ENCODE assay signal across 8 cellular contexts in genomic region chr20:48921168-48921882, GRCh38. TPM values are rescaled to one million over a fixed set of nuclear protein-coding genes. Genes with fewer than 3 reads are reported as not detected.
A peak's percentile ranks its signal among the peaks of the same experiment; 100 is the strongest.
DNase-seq lines count a peak whose midpoint lies in the region; ATAC-seq, FAIRE-seq and TF ChIP-seq lines count a peak whose summit lies in the region.

ARFGEF2 (plus strand) TSS chr20:48921711; CDS start chr20:48921890, 179 bp downstream.

- H3K9me3 ChIP-seq in right atrium auricular region: no peaks in the 10 kb centered on the region

- ATAC-seq in HG02885 (IDR thresholded peaks at IDR 0.05; ENCODE audit: poor library complexity, unreplicated experiment): peak; percentile 86

- H3K4me1 ChIP-seq in right atrium auricular region: peaks cover 0 to 27% of the 10 kb centered on the region in 2 donors

- peak within 1 kb of the TSS; percentile 94 to 96 for H3K27ac ChIP-seq in right atrium auricular region

- TF ChIP-seq CTCF in right atrium auricular region (IDR thresholded peaks at IDR 0.05): no peak

- intact Hi-C loops in T-helper 2 cell treated with Interferon-gamma antibody and Interleukin-4, amounts not matched to agents 100 ng/mL and 5 ng/mL, for 36 hours (cut with micrococcal nuclease): loop anchor here (1.0 to 5.0 kb wide), 4 partner anchors 99 to 161 kb away; partner anchors contain the start of gene CSE1L

- peak; percentile 100 for FAIRE-seq in urothelium cell line (lab: Jason Lieb, UNC)

- TF ChIP-seq POLR2A in GM15510 (IDR thresholded peaks at IDR 0.05; ENCODE audit: borderline replicate concordance, extremely low read depth, insufficient read length): peak; percentile 88

- H3K4me3 ChIP-seq in right atrium auricular region: peak within 1 kb of the TSS; percentile 82 to 94

- H3K27me3 ChIP-seq in right atrium auricular region: no peaks in the 10 kb centered on the region

- H3K36me3 ChIP-seq in right atrium auricular region: no peaks in the 10 kb centered on the region

- DNase-seq in NCI-H187 (lab: John Stamatoyannopoulos, UW): peak; percentile 72 to 82
- DNase-seq in anterior cingulate cortex (lab: John Stamatoyannopoulos, UW): peak; percentile 47 to 95 (median 88)
- DNase-seq in right atrium auricular region (ENCODE audit: low spot score): peak; percentile 92
- DNase-seq in pulmonary artery endothelial cell (ENCODE audit: low read depth, low spot score): peak; percentile 67
- peak; percentile 100 for DNase-seq in urothelium cell line (ENCODE audit: low spot score)

RNA-seq across cellular contexts. Expression of gene ARFGEF2, which starts in this region (rescaled TPM):
- 25.1 and 26.6 TPM in 2 replicates for total RNA-seq in T-helper 2 cell treated with Interferon-gamma antibody and Interleukin-4, amounts not matched to agents 100 ng/mL and 5 ng/mL, for 36 hours
- total RNA-seq in right atrium auricular region (10 to 100 TPM; 31.5 to 46.5 TPM), pulmonary artery endothelial cell (68.3 and 70.8 TPM in 2 replicates)

Comparison
In these comparisons a context has a peak if more than half of its experiments do, and no peak if none do; other contexts are left out.
1. Peak in every context shown above with its lines: DNase-seq, ATAC-seq, H3K4me3 ChIP-seq and H3K27ac ChIP-seq.